ENCODE assay signal across 11 cellular contexts in the genomic region with DNA sequence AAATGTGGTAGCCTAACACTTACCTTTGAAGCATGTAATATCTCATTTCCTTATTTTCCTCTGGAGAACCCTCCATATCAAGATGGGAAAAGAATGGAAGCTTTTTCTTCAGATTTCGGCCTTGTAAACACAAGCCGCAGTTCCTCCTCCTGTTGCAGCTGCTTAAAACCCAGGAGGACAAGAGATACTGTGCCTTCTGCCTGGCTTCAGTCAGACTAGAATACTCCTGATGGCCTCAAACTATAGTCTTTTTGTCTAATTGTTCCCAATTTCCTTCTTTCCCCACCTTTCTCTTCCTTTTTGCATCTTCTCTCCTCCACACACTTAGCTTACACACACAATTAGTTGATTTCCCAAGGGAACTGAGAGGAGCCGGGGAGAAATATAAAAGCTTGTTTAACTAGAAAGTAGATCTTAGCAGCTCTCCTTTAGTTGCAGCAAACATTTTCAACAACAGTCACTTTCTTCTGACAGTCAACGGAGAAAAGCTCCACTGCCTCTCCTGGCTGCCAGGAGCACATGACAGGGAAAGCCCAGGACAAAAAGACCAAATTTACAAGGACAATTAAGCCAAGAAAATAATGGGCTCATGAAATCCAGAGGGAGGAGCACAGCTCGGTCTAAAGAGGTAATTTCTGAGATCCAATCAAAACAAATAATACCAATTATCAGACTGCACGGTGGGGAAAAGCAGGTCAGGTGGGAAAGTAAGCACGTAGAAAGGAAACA.
DNase-seq lines count a peak whose midpoint lies in the region; ATAC-seq and TF ChIP-seq lines count a peak whose summit lies in the region.
"Had no signal": no experiment of that assay in that cellular context is flagged by ENCODE, and none has a peak within 500 bp of the region (broad histone marks: within the 10 kb centered on the region; RNA-seq: fewer than 3 reads in every experiment).

No MANE protein-coding gene starts in this region.

- DNase-seq in NCI-H1105 (lab: John Stamatoyannopoulos, UW) = peak; percentile 58
- DNase-seq in ascending aorta (ENCODE audit: low spot score in 2 of 2) = no peak
- DNase-seq in spleen = no peak
- DNase-seq in HuH-7 (ENCODE audit: low spot score) = no peak
- no peak for DNase-seq in WERI-Rb-1
- DNase-seq: activated CD4-positive, alpha-beta T cell treated with anti-CD3 and anti-CD28 coated beads for 48 hours; left colon; stimulated activated CD4-positive, alpha-beta T cell treated with anti-CD3 and anti-CD28 coated beads, Interleukin-2, amount 100 ng/mL, for 48 hours had no signal

- peaks cover 0 to 3% of the 10 kb centered on the region in 2 donors for H3K36me3 ChIP-seq in ascending aorta
- H3K36me3 ChIP-seq in iPS-15b (ENCODE audit: control insufficient read depth, insufficient read depth, low read length) = no peaks in the 10 kb centered on the region
- H3K36me3 ChIP-seq in spleen = peaks cover 0 to 16% (median 0%) of the 10 kb centered on the region in 6 donors
- peaks cover 16% of the 10 kb centered on the region for H3K36me3 ChIP-seq in WERI-Rb-1
- H3K36me3 ChIP-seq: breast epithelium had no signal

- H3K27ac ChIP-seq in ascending aorta (peak overlapping the region; percentile 27 to 53), spleen (peak overlapping the region in 6 of 8 donors; percentile 31 to 76 (median 48)), WERI-Rb-1 (no peak overlapping the region)

- no peaks in the 10 kb centered on the region for H3K9me3 ChIP-seq in ascending aorta
- no peaks in the 10 kb centered on the region for H3K9me3 ChIP-seq in iPS-15b (ENCODE audit: control insufficient read depth, insufficient read depth, low read length)
- no peaks in the 10 kb centered on the region for H3K9me3 ChIP-seq in spleen
- H3K9me3 ChIP-seq in WERI-Rb-1 (ENCODE audit: severe bottlenecking) = no peaks in the 10 kb centered on the region
- H3K9me3 ChIP-seq: breast epithelium had no signal

- H3K9ac ChIP-seq in iPS-15b (ENCODE audit: low read depth, low read length) = peak overlapping the region; percentile 76

- ATAC-seq in HG03442 (IDR thresholded peaks at IDR 0.05; ENCODE audit: unreplicated experiment) = no peak
- ATAC-seq: left colon had no signal

- intact Hi-C loops in ascending aorta (cut with DNase I) = no loop called here
- intact Hi-C loops in spleen (cut with DNase I; ENCODE audit: low total_unique reads) = no loop called here

- no peaks in the 10 kb centered on the region for H3K27me3 ChIP-seq in ascending aorta
- no peaks in the 10 kb centered on the region for H3K27me3 ChIP-seq in iPS-15b (ENCODE audit: control insufficient read depth, insufficient read depth, low read length)
- no peaks in the 10 kb centered on the region for H3K27me3 ChIP-seq in spleen (replicated peaks in 1 of 7)
- no peaks in the 10 kb centered on the region for H3K27me3 ChIP-seq in WERI-Rb-1 (ENCODE audit: insufficient read depth, low read depth, severe bottlenecking)
- H3K27me3 ChIP-seq: breast epithelium had no signal

- no peak for TF ChIP-seq CTCF in ascending aorta (IDR thresholded peaks at IDR 0.05)
- TF ChIP-seq CTCF in spleen (IDR thresholded peaks at IDR 0.05 in 8 of 11, conservative IDR thresholded peaks at IDR 0.05 in 3 of 11) = no peak
- no peak for TF ChIP-seq CTCF in WERI-Rb-1 (IDR thresholded peaks at IDR 0.05; ENCODE audit: low read depth, low read length)

- no peak for TF ChIP-seq POLR2A in spleen (IDR thresholded peaks at IDR 0.05)

- peak overlapping the region in 1 of 2 donors; percentile 42 for H3K4me3 ChIP-seq in ascending aorta
- H3K4me3 ChIP-seq in iPS-15b (ENCODE audit: low read depth, low read length) = no peak overlapping the region
- no peak overlapping the region for H3K4me3 ChIP-seq in spleen
- H3K4me3 ChIP-seq in WERI-Rb-1 (ENCODE audit: low read depth, low read length) = no peak overlapping the region

- 60 to 78% (median 74%) methylated on average over 7 of the region's 7 CpGs for WGBS in spleen, 5 donors

- peaks cover 0 to 9% of the 10 kb centered on the region in 2 donors for H3K4me1 ChIP-seq in ascending aorta
- H3K4me1 ChIP-seq in iPS-15b (ENCODE audit: control insufficient read depth, insufficient read depth, low read length) = peaks cover 29% of the 10 kb centered on the region
- peaks cover 0 to 36% (median 5%) of the 10 kb centered on the region in 6 donors for H3K4me1 ChIP-seq in spleen
- H3K4me1 ChIP-seq: breast epithelium had no signal
